16 cellular contexts compared by ENCODE assay signal in genomic region chr11:13355191-13355590, GRCh38.
DNase-seq lines count a peak whose midpoint lies in the region; ATAC-seq, FAIRE-seq and TF ChIP-seq lines count a peak whose summit lies in the region.
"Had no signal": no experiment of that assay in that cellular context is flagged by ENCODE, and none has a peak within 500 bp of the region (broad histone marks: within the 10 kb centered on the region; RNA-seq: fewer than 3 reads in every experiment).

No MANE protein-coding gene starts in this region.

- H3K9me3 Mint-ChIP-seq in chondrocyte (ENCODE audit: low read depth), result no peaks in the 10 kb centered on the region
- H3K9me3 Mint-ChIP-seq: CD8-positive, alpha-beta T cell; H9 had no signal

- intact Hi-C loops in GM12878 (cut with micrococcal nuclease; ENCODE audit: unreplicated experiment) (no loop called here), head of caudate nucleus (cut with DNase I) (no loop called here)

- peaks cover 11% of the 10 kb centered on the region for H3K36me3 Mint-ChIP-seq in chondrocyte (ENCODE audit: low read depth)

- H3K79me2 ChIP-seq in GM12878 (ENCODE audit: control insufficient read depth, insufficient read depth, low read length), result no peaks in the 10 kb centered on the region

- H3K27me3 ChIP-seq in GM12878 (replicated peaks in 1 of 2; ENCODE audit: control insufficient read depth in 2 of 2, insufficient read depth in 2 of 2, low read length in 1 of 2), result no peaks in the 10 kb centered on the region
- H3K27me3 ChIP-seq: BLaER1 treated with 17β-estradiol and CSF1 and Interleukin-3, amounts not matched to agents 10 nM and 100 nM had no signal

- no peak for TF ChIP-seq RAD21 in GM12878 (IDR thresholded peaks at IDR 0.05; ENCODE audit: insufficient read depth, low read depth, low read length)

- TSS peak; percentile 7 for BruUV-seq in GM12878 (replicated peaks; lab: Mats Ljungman, UMichigan)

- TF ChIP-seq CTCF in GM12878 (IDR thresholded peaks at IDR 0.05 in 2 of 3, conservative IDR thresholded peaks at IDR 0.05 in 1 of 3; ENCODE audit: control insufficient read depth in 2 of 3, extremely low read depth in 1 of 3, insufficient read depth in 1 of 3, low read depth in 3 of 3, low read length in 3 of 3) (no peak), chondrocyte (IDR thresholded peaks at IDR 0.05) (no peak)

- POLR2A ChIA-PET in GM12878 (lab: Charles Lee), result no interaction called here

- H3K27ac ChIP-seq in GM12878 (ENCODE audit: control insufficient read depth, insufficient read depth), result no peak overlapping the region
- H3K27ac ChIP-seq: BLaER1 treated with 17β-estradiol and CSF1 and Interleukin-3, amounts not matched to agents 10 nM and 100 nM; HL-60 had no signal

- DNase-seq in GM12878 (ENCODE audit: low read depth, low spot score) (no peak), kidney glomerular epithelial cell (lab: John Stamatoyannopoulos, UW) (peak; percentile 29), renal cortical epithelial cell (ENCODE audit: low read depth) (peak; percentile 52), OCI-M2 (lab: John Stamatoyannopoulos, UW; ENCODE audit: unreplicated experiment) (no peak), chondrocyte (ENCODE audit: low spot score) (no peak), head of caudate nucleus (no peak), Kasumi-1 (lab: John Stamatoyannopoulos, UW) (no peak)
- DNase-seq: Calu3; CD8-positive, alpha-beta T cell; DMS79 treated with DMSO at 0.1 percent for 48 hours; GF-D8; H9 had no signal

- no peak for ATAC-seq in GM12878
- ATAC-seq: CD8-positive, alpha-beta T cell had no signal

- H3K27me3 Mint-ChIP-seq in chondrocyte (ENCODE audit: low read depth), result no peaks in the 10 kb centered on the region
- H3K27me3 Mint-ChIP-seq: B cell had no signal

- in situ Hi-C loops in GM12878 (cut with MboI), result no loop called here

- CTCF ChIA-PET in GM12878 (lab: Yijun Ruan, JAX), result interaction anchor here (0.9 to 2.5 kb wide), 7 partner anchors 8 to 109 kb away, joined by 3 to 12 read pairs (median 5); no protein-coding TSS in a partner anchor

- H3K9ac ChIP-seq in GM12878 (ENCODE audit: control insufficient read depth, insufficient read depth, low read length), result no peak overlapping the region
- H3K9ac ChIP-seq: BLaER1 treated with 17β-estradiol and CSF1 and Interleukin-3, amounts not matched to agents 10 nM and 100 nM had no signal

- no peak overlapping the region for H3K4me3 Mint-ChIP-seq in chondrocyte (ENCODE audit: unreplicated experiment)
- H3K4me3 Mint-ChIP-seq: B cell; CD8-positive, alpha-beta T cell; H9 had no signal

- no peak overlapping the region for H2AFZ ChIP-seq in GM12878 (ENCODE audit: control insufficient read depth, low read depth, low read length)

- no peak overlapping the region for H3K4me3 ChIP-seq in GM12878
- H3K4me3 ChIP-seq: BLaER1 treated with 17β-estradiol and CSF1 and Interleukin-3, amounts not matched to agents 10 nM and 100 nM had no signal

- WGBS in GM12878 (ENCODE audit: insufficient coverage, insufficient replicate concordance, low lambda C conversion rate, missing lambda C conversion rate), result 76% methylated on average over 4 of the region's 4 CpGs

- H3K4me1 Mint-ChIP-seq in chondrocyte (ENCODE audit: low read depth), result peaks cover 21% of the 10 kb centered on the region
- H3K4me1 Mint-ChIP-seq: B cell had no signal

- no peak for TF ChIP-seq POLR2A in GM12878 (IDR thresholded peaks at IDR 0.05; ENCODE audit: low read depth, low read length)

- SMC1A ChIA-PET in GM12878 (lab: Charles Lee; ENCODE audit: uncharacterized antibody, unreplicated experiment), result interaction anchor here (1.0 kb wide), 1 partner anchor 64 kb away, joined by 3 read pairs; no protein-coding TSS in a partner anchor

- FAIRE-seq in GM12878 (lab: Jason Lieb, UNC), result no peak
- FAIRE-seq: H1 had no signal

- H3K9me3 ChIP-seq in GM12878 (replicated peaks; ENCODE audit: control insufficient read depth, insufficient read depth, low read length), result no peaks in the 10 kb centered on the region
- H3K9me3 ChIP-seq: BLaER1 treated with 17β-estradiol and CSF1 and Interleukin-3, amounts not matched to agents 10 nM and 100 nM had no signal

- peaks cover 11 to 17% of the 10 kb centered on the region in 2 experiments for H3K36me3 ChIP-seq in GM12878 (ENCODE audit: control insufficient read depth in 2 of 2, insufficient read depth in 2 of 2, low read length in 1 of 2)

- no peak overlapping the region for H3K27ac Mint-ChIP-seq in chondrocyte (ENCODE audit: unreplicated experiment)
- H3K27ac Mint-ChIP-seq: B cell; CD8-positive, alpha-beta T cell; H9 had no signal

- no peak for TF ChIP-seq EP300 in GM12878 (IDR thresholded peaks at IDR 0.05; ENCODE audit: borderline replicate concordance in 1 of 2, control insufficient read depth in 1 of 2, low read depth in 2 of 2, low read length in 2 of 2)

- H3K4me1 ChIP-seq in GM12878 (ENCODE audit: control insufficient read depth, insufficient read depth, low read length), result no peaks in the 10 kb centered on the region

- RAD21 ChIA-PET in GM12878 (lab: Charles Lee; ENCODE audit: unreplicated experiment), result no interaction called here

- H3K4me2 ChIP-seq in GM12878 (ENCODE audit: control insufficient read depth, insufficient read depth), result no peak overlapping the region
- H3K4me2 ChIP-seq: BLaER1 treated with 17β-estradiol and CSF1 and Interleukin-3, amounts not matched to agents 10 nM and 100 nM had no signal

- H4K20me1 ChIP-seq in GM12878 (ENCODE audit: control insufficient read depth, insufficient read depth), result no peaks in the 10 kb centered on the region

TF ChIP-seq in GM12878, 131 proteins besides CTCF, POLR2A, EP300 and RAD21:
- TF ChIP-seq IKZF1 (conservative IDR thresholded peaks at IDR 0.05), result no peak
- no peak for TF ChIP-seq YBX1 (IDR thresholded peaks at IDR 0.05)
- TF ChIP-seq DPF2 (IDR thresholded peaks at IDR 0.05), result no peak
- no peak for TF ChIP-seq RCOR1 (conservative IDR thresholded peaks at IDR 0.05; ENCODE audit: low read depth, low read length)
- no peak for TF ChIP-seq RELB (IDR thresholded peaks at IDR 0.05; ENCODE audit: low read depth)
- TF ChIP-seq HCFC1 (IDR thresholded peaks at IDR 0.05; ENCODE audit: low read length), result no peak
- no peak for TF ChIP-seq CREB1 (IDR thresholded peaks at IDR 0.05; ENCODE audit: low read depth)
- no peak for TF ChIP-seq SMC3 (IDR thresholded peaks at IDR 0.05; ENCODE audit: borderline replicate concordance, low read length)
- no peak for TF ChIP-seq TCF3 (IDR thresholded peaks at IDR 0.05; ENCODE audit: borderline replicate concordance, insufficient read depth, low read depth, low read length)
- no peak for TF ChIP-seq ZNF592 (IDR thresholded peaks at IDR 0.05)
- no peak for TF ChIP-seq PAX8 (IDR thresholded peaks at IDR 0.05)
- no peak for TF ChIP-seq NFXL1 (IDR thresholded peaks at IDR 0.05; ENCODE audit: borderline replicate concordance)

Comparison
In these comparisons a context has a peak if more than half of its experiments do, and no peak if none do; other contexts are left out.
1. DNase-seq: peak in kidney glomerular epithelial cell (single experiment) and renal cortical epithelial cell (single experiment); none in GM12878 (single experiment), OCI-M2 (single experiment), chondrocyte (single experiment), head of caudate nucleus (0 of 42) and Kasumi-1 (0 of 2).